In genomic region chr11:62839050-62840015, GRCh38 we compare ENCODE assay signal across 1 cellular context.
TF ChIP-seq lines count a peak whose summit lies in the region.

WDR74 (minus strand) TSS chr11:62839590; CDS start chr11:62839570, 20 bp downstream.

TF ChIP-seq in HepG2, 621 proteins besides CTCF, POLR2A, EP300 and RAD21 (continued from another document and continues in another):
- peak; percentile 73; the same call in 1 of the 2 replicates for TF ChIP-seq ZNF670 (CRISPR knock-in tag; IDR thresholded peaks at IDR 0.05; ENCODE audit: borderline replicate concordance)
- no peak for TF ChIP-seq JUN (CRISPR knock-in tag; IDR thresholded peaks at IDR 0.05)
- TF ChIP-seq XBP1 (CRISPR knock-in tag; IDR thresholded peaks at IDR 0.05): no peak
- 0 out of 2 replicates have a peak, but pooled peaks have one; percentile 21 for TF ChIP-seq ZNF784 (CRISPR knock-in tag; IDR thresholded peaks at IDR 0.05; ENCODE audit: borderline replicate concordance)
- TF ChIP-seq ZNF761 (CRISPR knock-in tag; conservative IDR thresholded peaks at IDR 0.05): peak; percentile 86; the same call in 1 of the 2 replicates
- TF ChIP-seq NR0B2 (CRISPR knock-in tag; IDR thresholded peaks at IDR 0.05): peak; percentile 97; the same call in 1 of the 2 replicates
- TF ChIP-seq CHCHD3 (CRISPR knock-in tag; IDR thresholded peaks at IDR 0.05): 0 out of 2 replicates have a peak, but pooled peaks have one; percentile 62
- TF ChIP-seq FOXJ3 (CRISPR knock-in tag; IDR thresholded peaks at IDR 0.05; ENCODE audit: borderline replicate concordance): no peak
- no peak for TF ChIP-seq SNRNP70 (IDR thresholded peaks at IDR 0.05; ENCODE audit: low read depth, low read length)
- peak; percentile 92 for TF ChIP-seq ZNF18 (CRISPR knock-in tag; IDR thresholded peaks at IDR 0.05; ENCODE audit: insufficient replicate concordance)
- no peak for TF ChIP-seq SSRP1 (CRISPR knock-in tag; IDR thresholded peaks at IDR 0.05)
- no peak for TF ChIP-seq PATZ1 (CRISPR knock-in tag; IDR thresholded peaks at IDR 0.05)
- TF ChIP-seq GTF2F1 (IDR thresholded peaks at IDR 0.05; ENCODE audit: low read length): no peak
- TF ChIP-seq ZNF776 (CRISPR knock-in tag; IDR thresholded peaks at IDR 0.05): 0 out of 2 replicates have a peak, but pooled peaks have one; percentile 64
- no peak for TF ChIP-seq ZBTB1 (CRISPR knock-in tag; IDR thresholded peaks at IDR 0.05; ENCODE audit: borderline replicate concordance)
- TF ChIP-seq ZNF788 (CRISPR knock-in tag; IDR thresholded peaks at IDR 0.05; ENCODE audit: borderline replicate concordance): peak; percentile 87
- peak; percentile 89 for TF ChIP-seq ASH2L (IDR thresholded peaks at IDR 0.05; ENCODE audit: insufficient read length, low read depth, low read length)
- no peak; the same call in 1 of the 2 replicates for TF ChIP-seq REPIN1 (CRISPR knock-in tag; IDR thresholded peaks at IDR 0.05; ENCODE audit: borderline replicate concordance, low read depth)
- no peak for TF ChIP-seq ZFP36 (IDR thresholded peaks at IDR 0.05; ENCODE audit: borderline replicate concordance, low read depth, low read length, partially characterized antibody)
- peak; percentile 99 for TF ChIP-seq MXD4 (CRISPR knock-in tag; IDR thresholded peaks at IDR 0.05)
- no peak for TF ChIP-seq CEBPB (IDR thresholded peaks at IDR 0.05; ENCODE audit: borderline replicate concordance, low read depth, low read length)
- no peak for TF ChIP-seq ZNF432 (CRISPR knock-in tag; IDR thresholded peaks at IDR 0.05; ENCODE audit: borderline replicate concordance)
- peak; percentile 82 for TF ChIP-seq NKX3-1 (CRISPR knock-in tag; IDR thresholded peaks at IDR 0.05)
- TF ChIP-seq, protein P1, sequence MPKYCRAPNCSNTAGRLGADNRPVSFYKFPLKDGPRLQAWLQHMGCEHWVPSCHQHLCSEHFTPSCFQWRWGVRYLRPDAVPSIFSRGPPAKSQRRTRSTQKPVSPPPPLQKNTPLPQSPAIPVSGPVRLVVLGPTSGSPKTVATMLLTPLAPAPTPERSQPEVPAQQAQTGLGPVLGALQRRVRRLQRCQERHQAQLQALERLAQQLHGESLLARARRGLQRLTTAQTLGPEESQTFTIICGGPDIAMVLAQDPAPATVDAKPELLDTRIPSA (CRISPR knock-in tag; IDR thresholded peaks at IDR 0.05; ENCODE audit: borderline replicate concordance): no peak
- TF ChIP-seq KLF9 (CRISPR knock-in tag; IDR thresholded peaks at IDR 0.05; ENCODE audit: low read depth): no peak
- TF ChIP-seq ZUFSP (CRISPR knock-in tag; IDR thresholded peaks at IDR 0.05; ENCODE audit: borderline replicate concordance): no peak
- TF ChIP-seq NCOR1 (IDR thresholded peaks at IDR 0.05; ENCODE audit: borderline replicate concordance, low read length): peak; percentile 12; the same call in 1 of the 2 replicates
- TF ChIP-seq SMARCC2 (IDR thresholded peaks at IDR 0.05): no peak
- TF ChIP-seq SPEN (CRISPR knock-in tag; IDR thresholded peaks at IDR 0.05; ENCODE audit: low read depth): peak; percentile 94
- no peak for TF ChIP-seq ZNF562 (CRISPR knock-in tag; IDR thresholded peaks at IDR 0.05; ENCODE audit: borderline replicate concordance)
- TF ChIP-seq ARNTL (CRISPR knock-in tag; IDR thresholded peaks at IDR 0.05): no peak
- TF ChIP-seq SUZ12 (IDR thresholded peaks at IDR 0.05; ENCODE audit: low read depth, low read length): no peak
- peak; percentile 80; the same call in 1 of the 2 replicates for TF ChIP-seq MIXL1 (CRISPR knock-in tag; IDR thresholded peaks at IDR 0.05)
- peak; percentile 31; the same call in 1 of the 2 replicates for TF ChIP-seq HNF4A (CRISPR knock-in tag; IDR thresholded peaks at IDR 0.05)
- TF ChIP-seq TERF1 (CRISPR knock-in tag; IDR thresholded peaks at IDR 0.05): no peak
- TF ChIP-seq ATF1 (CRISPR knock-in tag; IDR thresholded peaks at IDR 0.05): peak; percentile 99
- no peak; the same call in 1 of the 2 replicates for TF ChIP-seq ZNF160 (CRISPR knock-in tag; IDR thresholded peaks at IDR 0.05)
- TF ChIP-seq, protein P2, sequence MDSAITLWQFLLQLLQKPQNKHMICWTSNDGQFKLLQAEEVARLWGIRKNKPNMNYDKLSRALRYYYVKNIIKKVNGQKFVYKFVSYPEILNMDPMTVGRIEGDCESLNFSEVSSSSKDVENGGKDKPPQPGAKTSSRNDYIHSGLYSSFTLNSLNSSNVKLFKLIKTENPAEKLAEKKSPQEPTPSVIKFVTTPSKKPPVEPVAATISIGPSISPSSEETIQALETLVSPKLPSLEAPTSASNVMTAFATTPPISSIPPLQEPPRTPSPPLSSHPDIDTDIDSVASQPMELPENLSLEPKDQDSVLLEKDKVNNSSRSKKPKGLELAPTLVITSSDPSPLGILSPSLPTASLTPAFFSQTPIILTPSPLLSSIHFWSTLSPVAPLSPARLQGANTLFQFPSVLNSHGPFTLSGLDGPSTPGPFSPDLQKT (CRISPR knock-in tag; IDR thresholded peaks at IDR 0.05; ENCODE audit: borderline replicate concordance): no peak
- no peak for TF ChIP-seq NCOA1 (CRISPR knock-in tag; IDR thresholded peaks at IDR 0.05)
- TF ChIP-seq KLF13 (CRISPR knock-in tag; IDR thresholded peaks at IDR 0.05): 0 out of 2 replicates have a peak, but pooled peaks have one; percentile 84
- peak; percentile 11; the same call in 1 of the 2 replicates for TF ChIP-seq TOPORS (CRISPR knock-in tag; IDR thresholded peaks at IDR 0.05)
- 0 out of 2 replicates have a peak, but pooled peaks have one; percentile 54 for TF ChIP-seq RFX5 (IDR thresholded peaks at IDR 0.05; ENCODE audit: low read depth, low read length)
- no peak for TF ChIP-seq ZNF280D (CRISPR knock-in tag; IDR thresholded peaks at IDR 0.05)
- TF ChIP-seq ZBTB2 (CRISPR knock-in tag; IDR thresholded peaks at IDR 0.05; ENCODE audit: low read depth): 0 out of 2 replicates have a peak, but pooled peaks have one; percentile 56
- peak; percentile 55; the same call in 1 of the 2 replicates for TF ChIP-seq ETV6 (CRISPR knock-in tag; conservative IDR thresholded peaks at IDR 0.05)
- no peak for TF ChIP-seq FOXP1 (IDR thresholded peaks at IDR 0.05)
- TF ChIP-seq FOXP1 (CRISPR knock-in tag; IDR thresholded peaks at IDR 0.05): peak; percentile 51; the same call in 1 of the 2 replicates
